Comparison of ENCODE assay signal across 9 cellular contexts in genomic region chr19:29878973-29879654, GRCh38.
A peak's percentile ranks its signal among the peaks of the same experiment; 100 is the strongest.
DNase-seq lines count a peak whose midpoint lies in the region; ATAC-seq and TF ChIP-seq lines count a peak whose summit lies in the region.
"Had no signal": no experiment of that assay in that cellular context is flagged by ENCODE, and none has a peak within 500 bp of the region (broad histone marks: within the 10 kb centered on the region; RNA-seq: fewer than 3 reads in every experiment).

No MANE protein-coding gene starts in this region.

- H3K9me3 ChIP-seq in mammary epithelial cell (replicated peaks; ENCODE audit: insufficient read depth, low read length) = no peaks in the 10 kb centered on the region

- H3K27me3 ChIP-seq in mammary epithelial cell (ENCODE audit: insufficient read depth, low read length) = no peaks in the 10 kb centered on the region

- no peak overlapping the region for H3K4me2 ChIP-seq in mammary epithelial cell (ENCODE audit: insufficient read depth, low read depth, low read length)

- ATAC-seq in GM21360 (IDR thresholded peaks at IDR 0.05; ENCODE audit: unreplicated experiment) = no peak

- CTCF ChIA-PET in mammary epithelial cell (lab: Charles Lee; ENCODE audit: low non-redundant PET) = no interaction called here

- H2AFZ ChIP-seq in mammary epithelial cell (ENCODE audit: low read depth, low read length) = no peak overlapping the region

- in situ Hi-C loops in mammary epithelial cell (cut with MboI; ENCODE audit: low sequenced_read_pairs in 2 of 2) = no loop called here

- DNase-seq in DMS 273 (lab: John Stamatoyannopoulos, UW; ENCODE audit: unreplicated experiment) = peak; percentile 46
- DNase-seq in DMS 273 treated with DMSO at 0.1 percent for 48 hours (lab: John Stamatoyannopoulos, UW) = no peak
- peak; percentile 42 for DNase-seq in NAMALWA (ENCODE audit: low spot score)
- DNase-seq in mammary epithelial cell = peak; percentile 32
- DNase-seq in retina = peak; percentile 26
- DNase-seq in NCI-H510A (lab: John Stamatoyannopoulos, UW) = no peak
- DNase-seq in NCI-H187 (lab: John Stamatoyannopoulos, UW) = no peak
- DNase-seq: activated naive CD4-positive, alpha-beta T cell treated with Interleukin-2 at 50 U/mL for 16 hours had no signal

- no peak for TF ChIP-seq CTCF in mammary epithelial cell (conservative IDR thresholded peaks at IDR 0.05 in 1 of 2, IDR thresholded peaks at IDR 0.05 in 1 of 2; ENCODE audit: extremely low read depth in 1 of 2, insufficient read depth in 1 of 2, low read depth in 1 of 2, low read length in 2 of 2)

- no peaks in the 10 kb centered on the region for H4K20me1 ChIP-seq in mammary epithelial cell (ENCODE audit: insufficient read depth, low read length)

- H3K4me3 ChIP-seq in mammary epithelial cell (replicated peaks in 1 of 3; ENCODE audit: insufficient read depth in 1 of 3, low read depth in 2 of 3, low read length in 3 of 3) = no peak overlapping the region

- WGBS in mammary epithelial cell (ENCODE audit: low coverage, missing lambda C conversion rate) = 52% methylated on average over 11 of the region's 17 CpGs

- no peak overlapping the region for H3K27ac ChIP-seq in mammary epithelial cell (ENCODE audit: insufficient read depth, low read depth, low read length)

- dilution Hi-C loops in mammary epithelial cell (cut with HindIII; ENCODE audit: low sequenced_read_pairs) = no loop called here

- no peaks in the 10 kb centered on the region for H3K36me3 ChIP-seq in mammary epithelial cell (ENCODE audit: insufficient read depth, low read length)

- intact Hi-C loops in mammary epithelial cell (cut with micrococcal nuclease) = no loop called here

- no peak overlapping the region for H3K9ac ChIP-seq in mammary epithelial cell (ENCODE audit: insufficient read depth, low read length)

- no peaks in the 10 kb centered on the region for H3K4me1 ChIP-seq in mammary epithelial cell (ENCODE audit: insufficient read depth, low read length)

- no peaks in the 10 kb centered on the region for H3K79me2 ChIP-seq in mammary epithelial cell (ENCODE audit: insufficient read depth, low read length)

- BruUV-seq in mammary epithelial cell (replicated peaks; lab: Mats Ljungman, UMichigan) = no TSS peak

Comparison
In these comparisons a context has a peak if more than half of its experiments do, and no peak if none do; other contexts are left out.
1. DNase-seq: peak in DMS 273 (single experiment), NAMALWA (single experiment), mammary epithelial cell (single experiment) and retina (single experiment); none in DMS 273 treated with DMSO at 0.1 percent for 48 hours (single experiment), NCI-H510A (single experiment) and NCI-H187 (0 of 2).